Comparison of ENCODE assay signal across 12 cellular contexts in genomic region chr20:10040070-10040970, GRCh38. TPM values are rescaled to one million over a fixed set of nuclear protein-coding genes. Genes with fewer than 3 reads are reported as not detected.
DNase-seq lines count a peak whose midpoint lies in the region; ATAC-seq, FAIRE-seq and TF ChIP-seq lines count a peak whose summit lies in the region.
"Had no signal": no experiment of that assay in that cellular context is flagged by ENCODE, and none has a peak within 500 bp of the region (broad histone marks: within the 10 kb centered on the region; RNA-seq: fewer than 3 reads in every experiment).

No MANE protein-coding gene starts in this region.

- H4K20me1 ChIP-seq in endothelial cell of umbilical vein (replicated peaks; ENCODE audit: control insufficient read depth, extremely low read depth, insufficient read depth, low read length), result no peaks in the 10 kb centered on the region
- no peaks in the 10 kb centered on the region for H4K20me1 ChIP-seq in smooth muscle cell (ENCODE audit: low read depth)

- BruUV-seq in endothelial cell of umbilical vein (replicated peaks; lab: Mats Ljungman, UMichigan), result no TSS peak

- dilution Hi-C loops in endothelial cell of umbilical vein (cut with MboI; ENCODE audit: extremely low pct_ligation_motif_present, low sequenced_read_pairs), result no loop called here

- H3K27me3 ChIP-seq in endothelial cell of umbilical vein (ENCODE audit: control insufficient read depth in 2 of 2, insufficient read depth in 2 of 2, low read length in 2 of 2) (no peaks in the 10 kb centered on the region), smooth muscle cell (ENCODE audit: low read depth) (no peaks in the 10 kb centered on the region)

- CTCF ChIA-PET in endothelial cell of umbilical vein (lab: Charles Lee), result interaction anchor here (0.8 to 1.8 kb wide), 4 partner anchors 36 to 62 kb away, joined by 3 to 5 read pairs (median 4); no protein-coding TSS in a partner anchor

- H3K27ac ChIP-seq in endothelial cell of umbilical vein (ENCODE audit: insufficient read depth, low read depth, low read length) (peak overlapping the region; percentile 5), smooth muscle cell (ENCODE audit: low read depth) (peak overlapping the region; percentile 62)
- H3K27ac ChIP-seq: SK-N-MC had no signal

- DNase-seq in NCI-H345 (lab: John Stamatoyannopoulos, UW) (peak; percentile 19), NCI-H345 treated with DMSO at 0.1 percent for 48 hours (lab: John Stamatoyannopoulos, UW; ENCODE audit: unreplicated experiment) (no peak), MV-4-11 (lab: John Stamatoyannopoulos, UW) (peak; percentile 46), endothelial cell of umbilical vein (ENCODE audit: low read depth, low spot score) (peak; percentile 74), smooth muscle cell (lab: John Stamatoyannopoulos, UW; ENCODE audit: unreplicated experiment) (no peak), anterior cingulate cortex (lab: John Stamatoyannopoulos, UW) (no peak)
- DNase-seq: activated CD8-positive, alpha-beta T cell treated with anti-CD3 and anti-CD28 coated beads for 36 hours; activated naive CD8-positive, alpha-beta T cell treated with anti-CD3 and anti-CD28 coated beads for 36 hours; stimulated activated naive CD8-positive, alpha-beta T cell treated with anti-CD3 and anti-CD28 coated beads, Interleukin-15, Interleukin-2, amounts not matched to agents 100 U/mL and 50 U/mL, for 24 hours had no signal

- peak overlapping the region; percentile 19 for H3K4me2 ChIP-seq in endothelial cell of umbilical vein (ENCODE audit: insufficient read depth, low read length)
- H3K4me2 ChIP-seq in smooth muscle cell, result no peak overlapping the region

- H3K9me3 ChIP-seq in endothelial cell of umbilical vein (replicated peaks; ENCODE audit: control insufficient read depth, insufficient read depth, low read length) (no peaks in the 10 kb centered on the region), smooth muscle cell (replicated peaks; ENCODE audit: low read depth) (no peaks in the 10 kb centered on the region)

- no peak for ATAC-seq in HG03354 (IDR thresholded peaks at IDR 0.05; ENCODE audit: poor library complexity, severe bottlenecking, unreplicated experiment)
- no peak for ATAC-seq in HG03565 (IDR thresholded peaks at IDR 0.05; ENCODE audit: unreplicated experiment)
- ATAC-seq: activated CD8-positive, alpha-beta T cell treated with anti-CD3 and anti-CD28 coated beads for 36 hours; stimulated activated naive CD8-positive, alpha-beta T cell treated with anti-CD3 and anti-CD28 coated beads, Interleukin-15, Interleukin-2, amounts not matched to agents 100 U/mL and 50 U/mL, for 24 hours had no signal

- H3K4me1 ChIP-seq in endothelial cell of umbilical vein (ENCODE audit: control insufficient read depth, extremely low read depth, insufficient read depth, low read length) (peaks cover 11% of the 10 kb centered on the region), smooth muscle cell (ENCODE audit: low read depth) (no peaks in the 10 kb centered on the region)

- no peak for TF ChIP-seq CTCF in endothelial cell of umbilical vein (IDR thresholded peaks at IDR 0.05; ENCODE audit: extremely low read depth in 1 of 2, insufficient read depth in 1 of 2, low read depth in 1 of 2, low read length in 2 of 2)
- no peak for TF ChIP-seq CTCF in smooth muscle cell (IDR thresholded peaks at IDR 0.05; ENCODE audit: borderline replicate concordance, insufficient read depth, poor library complexity, severe bottlenecking)

- peaks cover 10% of the 10 kb centered on the region for H3F3A ChIP-seq in smooth muscle cell (ENCODE audit: low read depth)

- H3K36me3 ChIP-seq in endothelial cell of umbilical vein (ENCODE audit: control insufficient read depth in 2 of 2, extremely low read depth in 1 of 2, insufficient read depth in 2 of 2, low read length in 2 of 2), result no peaks in the 10 kb centered on the region
- H3K36me3 ChIP-seq in smooth muscle cell (ENCODE audit: low read depth), result no peaks in the 10 kb centered on the region

- H3K79me2 ChIP-seq in endothelial cell of umbilical vein (ENCODE audit: control insufficient read depth, insufficient read depth, low read length), result no peaks in the 10 kb centered on the region
- H3K79me2 ChIP-seq in smooth muscle cell (ENCODE audit: low read depth), result no peaks in the 10 kb centered on the region

- WGBS in smooth muscle cell (ENCODE audit: low lambda C conversion rate), result 48% methylated on average over 5 of the region's 5 CpGs

- intact Hi-C loops in endothelial cell of umbilical vein (cut with micrococcal nuclease), result no loop called here

- H3K9me1 ChIP-seq in endothelial cell of umbilical vein (replicated peaks; ENCODE audit: control insufficient read depth, extremely low read depth, insufficient read depth, low read length), result no peaks in the 10 kb centered on the region

- H2AFZ ChIP-seq in endothelial cell of umbilical vein (ENCODE audit: low read depth, low read length), result peak overlapping the region; percentile 28
- no peak overlapping the region for H2AFZ ChIP-seq in smooth muscle cell (ENCODE audit: low read depth)

- no peak for TF ChIP-seq POLR2A in endothelial cell of umbilical vein (IDR thresholded peaks at IDR 0.05; ENCODE audit: low read depth, low read length)

- H3K4me3 ChIP-seq in endothelial cell of umbilical vein (replicated peaks in 1 of 3; ENCODE audit: insufficient read depth in 1 of 3, low read depth in 1 of 3, low read length in 3 of 3) (no peak overlapping the region), smooth muscle cell (no peak overlapping the region)
- H3K4me3 ChIP-seq: SK-N-MC had no signal

- FAIRE-seq in endothelial cell of umbilical vein (lab: Jason Lieb, UNC), result peak; percentile 91

- no peak overlapping the region for H3K9ac ChIP-seq in endothelial cell of umbilical vein (replicated peaks; ENCODE audit: extremely low read depth, insufficient read depth, low read length)
- no peak overlapping the region for H3K9ac ChIP-seq in smooth muscle cell (ENCODE audit: low read depth)

- POLR2A ChIA-PET in endothelial cell of umbilical vein (lab: Charles Lee), result no interaction called here

TF ChIP-seq in endothelial cell of umbilical vein, 7 proteins besides CTCF, POLR2A, EP300 and RAD21:
- TF ChIP-seq JUN (IDR thresholded peaks at IDR 0.05; ENCODE audit: borderline replicate concordance, insufficient read depth, insufficient read length, low read depth), result peak; percentile 89
- TF ChIP-seq MYC (IDR thresholded peaks at IDR 0.05; ENCODE audit: low read depth, low read length), result no peak
- peak; percentile 95 for TF ChIP-seq FOS (IDR thresholded peaks at IDR 0.05; ENCODE audit: borderline replicate concordance, insufficient read depth, low read length)

RNA-seq across cellular contexts. Expression of gene ANKEF1, which starts 5.5 kb away (rescaled TPM):
- total RNA-seq in endothelial cell of umbilical vein, result 1.8 and 2.4 TPM in 2 replicates
- 0.58 and 0.65 TPM in 2 replicates for polyA plus RNA-seq in endothelial cell of umbilical vein
- polyA plus RNA-seq in endothelial cell of umbilical vein (2011; cell fraction: cytosol; rRNA removed), result 0.83 and 1.0 TPM in 2 replicates
- polyA plus RNA-seq in endothelial cell of umbilical vein (2011; cell fraction: nucleus; rRNA removed), result 0.66 and 0.69 TPM in 2 replicates
- 2.1 TPM in 2 replicates for polyA plus RNA-seq in endothelial cell of umbilical vein (2012)
- polyA minus RNA-seq in endothelial cell of umbilical vein, result 1.1 and 1.6 TPM in 2 replicates
- polyA minus RNA-seq in endothelial cell of umbilical vein (2011; cell fraction: cytosol; rRNA and poly(A)+ RNA removed), result 5.6 TPM
- polyA minus RNA-seq in endothelial cell of umbilical vein (2011; cell fraction: nucleus; rRNA and poly(A)+ RNA removed), result 0.67 and 0.72 TPM in 2 replicates
- 1.2 and 1.8 TPM in 2 replicates for total RNA-seq in smooth muscle cell
- 0.09 and 1.8 TPM in 2 replicates for polyA plus RNA-seq in smooth muscle cell

Comparison
In these comparisons a context has a peak if more than half of its experiments do, and no peak if none do; other contexts are left out.
1. DNase-seq: peak in NCI-H345 (single experiment), MV-4-11 (single experiment) and endothelial cell of umbilical vein (single experiment); none in NCI-H345 treated with DMSO at 0.1 percent for 48 hours (single experiment), smooth muscle cell (single experiment) and anterior cingulate cortex (0 of 58).